In genomic region chr7:16416289-16417282, GRCh38 we compare ENCODE assay signal across 16 cellular contexts. TPM values are rescaled to one million over a fixed set of nuclear protein-coding genes. Genes with fewer than 3 reads are reported as not detected.
DNase-seq lines count a peak whose midpoint lies in the region; ATAC-seq, FAIRE-seq and TF ChIP-seq lines count a peak whose summit lies in the region.
"Had no signal": no experiment of that assay in that cellular context is flagged by ENCODE, and none has a peak within 500 bp of the region (broad histone marks: within the 10 kb centered on the region; RNA-seq: fewer than 3 reads in every experiment).

No MANE protein-coding gene starts in this region.

- WGBS in thyroid gland, 2 donors: 58 to 65% methylated on average over 7 of the region's 7 CpGs

- intact Hi-C loops in thyroid gland (cut with DNase I): no loop called here

- no peaks in the 10 kb centered on the region for H3K9me3 ChIP-seq in thyroid gland
- H3K9me3 ChIP-seq: tibial artery had no signal

- no peaks in the 10 kb centered on the region for H3K27me3 Mint-ChIP-seq in activated CD4-positive, alpha-beta T cell treated with anti-CD3 and anti-CD28 coated beads, Interleukin-2, amount 10 ng/mL, durations not matched to agents 7 days and 5 days
- no peaks in the 10 kb centered on the region for H3K27me3 Mint-ChIP-seq in natural killer cell treated with Interleukin-12 subunit alpha and Interleukin-12 subunit beta and Interleukin-15 and Interleukin-18, amount 100 ng/mL, for 72 hours

- DNase-seq in activated CD4-positive, alpha-beta T cell treated with anti-CD3 and anti-CD28 coated beads, Interleukin-2, amount 10 ng/mL, durations not matched to agents 7 days and 5 days: no peak
- DNase-seq in activated CD4-positive, alpha-beta T cell treated with anti-CD3 and anti-CD28 coated beads for 1 hour: no peak
- DNase-seq in SW 1271 (lab: John Stamatoyannopoulos, UW) (peak; percentile 7 to 26), erythroblast (lab: John Stamatoyannopoulos, UW) (peak; percentile 3 to 5), thyroid gland (peak; percentile 38 to 56), GM19239 (ENCODE audit: insufficient read length, low spot score) (no peak), hepatic stellate cell (ENCODE audit: low spot score) (no peak)
- no peak for DNase-seq in natural killer cell treated with Interleukin-12 subunit alpha and Interleukin-12 subunit beta and Interleukin-15 and Interleukin-18, amount 100 ng/mL, for 72 hours (ENCODE audit: low spot score)
- DNase-seq: activated CD8-positive, alpha-beta T cell treated with anti-CD3 and anti-CD28 coated beads, Interleukin-2, amount 10 ng/mL, durations not matched to agents 7 days and 5 days; effector CD4-positive, alpha-beta T cell; GDM1; NCI-H1105; tibial artery had no signal

- no peaks in the 10 kb centered on the region for H3K36me3 ChIP-seq in thyroid gland
- H3K36me3 ChIP-seq: tibial artery had no signal

- no peak for TF ChIP-seq POLR2A in erythroblast (IDR thresholded peaks at IDR 0.05; ENCODE audit: low read length)
- TF ChIP-seq POLR2A in thyroid gland (IDR thresholded peaks at IDR 0.05): no peak

- peak overlapping the region; percentile 26 for H3K27ac Mint-ChIP-seq in activated CD4-positive, alpha-beta T cell treated with anti-CD3 and anti-CD28 coated beads, Interleukin-2, amount 10 ng/mL, durations not matched to agents 7 days and 5 days
- H3K27ac Mint-ChIP-seq in natural killer cell treated with Interleukin-12 subunit alpha and Interleukin-12 subunit beta and Interleukin-15 and Interleukin-18, amount 100 ng/mL, for 72 hours: no peak overlapping the region
- H3K27ac Mint-ChIP-seq: activated CD8-positive, alpha-beta T cell treated with anti-CD3 and anti-CD28 coated beads, Interleukin-2, amount 10 ng/mL, durations not matched to agents 7 days and 5 days; activated naive CD4-positive, alpha-beta T cell treated with anti-CD3 and anti-CD28 coated beads, Interleukin-2, amount 50 U/mL, for 24 hours had no signal

- peaks cover 6 to 14% of the 10 kb centered on the region in 2 donors for H3K4me1 ChIP-seq in thyroid gland

- H3K4me3 ChIP-seq in thyroid gland (replicated peaks in 1 of 3): no peak overlapping the region
- H3K4me3 ChIP-seq: skin epidermis, tibial artery had no signal

- no peak for ATAC-seq in natural killer cell treated with Interleukin-12 subunit alpha and Interleukin-12 subunit beta and Interleukin-15 and Interleukin-18, amount 100 ng/mL, for 72 hours
- ATAC-seq: activated CD8-positive, alpha-beta T cell treated with anti-CD3 and anti-CD28 coated beads, Interleukin-2, amount 10 ng/mL, durations not matched to agents 7 days and 5 days had no signal

- H3K9me3 Mint-ChIP-seq in activated CD4-positive, alpha-beta T cell treated with anti-CD3 and anti-CD28 coated beads, Interleukin-2, amount 10 ng/mL, durations not matched to agents 7 days and 5 days: peaks cover 11% of the 10 kb centered on the region
- H3K9me3 Mint-ChIP-seq in natural killer cell treated with Interleukin-12 subunit alpha and Interleukin-12 subunit beta and Interleukin-15 and Interleukin-18, amount 100 ng/mL, for 72 hours: no peaks in the 10 kb centered on the region
- H3K9me3 Mint-ChIP-seq: activated naive CD4-positive, alpha-beta T cell treated with anti-CD3 and anti-CD28 coated beads, Interleukin-2, amount 50 U/mL, for 24 hours had no signal

- peaks cover 21% of the 10 kb centered on the region for H3K4me1 Mint-ChIP-seq in activated CD4-positive, alpha-beta T cell treated with anti-CD3 and anti-CD28 coated beads, Interleukin-2, amount 10 ng/mL, durations not matched to agents 7 days and 5 days
- H3K4me1 Mint-ChIP-seq in natural killer cell treated with Interleukin-12 subunit alpha and Interleukin-12 subunit beta and Interleukin-15 and Interleukin-18, amount 100 ng/mL, for 72 hours (ENCODE audit: low read depth in 2 of 2): peaks cover 13 to 20% of the 10 kb centered on the region in 2 donors

- H3K36me3 Mint-ChIP-seq in activated CD4-positive, alpha-beta T cell treated with anti-CD3 and anti-CD28 coated beads, Interleukin-2, amount 10 ng/mL, durations not matched to agents 7 days and 5 days (ENCODE audit: low read depth): peaks cover 5% of the 10 kb centered on the region
- H3K36me3 Mint-ChIP-seq in natural killer cell treated with Interleukin-12 subunit alpha and Interleukin-12 subunit beta and Interleukin-15 and Interleukin-18, amount 100 ng/mL, for 72 hours: no peaks in the 10 kb centered on the region
- H3K36me3 Mint-ChIP-seq: activated naive CD4-positive, alpha-beta T cell treated with anti-CD3 and anti-CD28 coated beads, Interleukin-2, amount 50 U/mL, for 24 hours had no signal

- no peaks in the 10 kb centered on the region for H3K27me3 ChIP-seq in thyroid gland
- H3K27me3 ChIP-seq: tibial artery had no signal

- no peak for TF ChIP-seq CTCF in thyroid gland (IDR thresholded peaks at IDR 0.05)

- POLR2A ChIA-PET in activated CD4-positive, alpha-beta T cell treated with anti-CD3 and anti-CD28 coated beads, Interleukin-2, amount 10 ng/mL, durations not matched to agents 7 days and 5 days (lab: Charles Lee): no interaction called here

- no peak overlapping the region for H3K27ac ChIP-seq in thyroid gland
- H3K27ac ChIP-seq: tibial artery had no signal

- H3K4me3 Mint-ChIP-seq in activated CD4-positive, alpha-beta T cell treated with anti-CD3 and anti-CD28 coated beads, Interleukin-2, amount 10 ng/mL, durations not matched to agents 7 days and 5 days: no peak overlapping the region
- no peak overlapping the region for H3K4me3 Mint-ChIP-seq in natural killer cell treated with Interleukin-12 subunit alpha and Interleukin-12 subunit beta and Interleukin-15 and Interleukin-18, amount 100 ng/mL, for 72 hours
- H3K4me3 Mint-ChIP-seq: activated CD8-positive, alpha-beta T cell treated with anti-CD3 and anti-CD28 coated beads, Interleukin-2, amount 10 ng/mL, durations not matched to agents 7 days and 5 days; activated naive CD4-positive, alpha-beta T cell treated with anti-CD3 and anti-CD28 coated beads, Interleukin-2, amount 50 U/mL, for 24 hours had no signal

- no peak for FAIRE-seq in GM19239 (lab: Jason Lieb, UNC)

- CTCF ChIA-PET in activated CD4-positive, alpha-beta T cell treated with anti-CD3 and anti-CD28 coated beads, Interleukin-2, amount 10 ng/mL, durations not matched to agents 7 days and 5 days (lab: Charles Lee): interaction anchor here (0.7 kb wide), 1 partner anchor 76 kb away, joined by 3 read pairs; no protein-coding TSS in a partner anchor

RNA-seq across cellular contexts. Expression of gene CRPPA, which starts 4.8 kb away (rescaled TPM):
- under 1 TPM; 0.58 to 0.60 TPM for total RNA-seq in activated CD4-positive, alpha-beta T cell treated with anti-CD3 and anti-CD28 coated beads, Interleukin-2, amount 10 ng/mL, durations not matched to agents 7 days and 5 days
- total RNA-seq in thyroid gland: 1 to 10 TPM; 1.5 to 4.0 (median 2.8) TPM
- 1 to 10 TPM; 1.7 to 2.1 TPM for total RNA-seq in natural killer cell treated with Interleukin-12 subunit alpha and Interleukin-12 subunit beta and Interleukin-15 and Interleukin-18, amount 100 ng/mL, for 72 hours

RNA-seq across cellular contexts. Expression of gene SOSTDC1, which starts 49.0 kb away (rescaled TPM):
- total RNA-seq in activated CD4-positive, alpha-beta T cell treated with anti-CD3 and anti-CD28 coated beads, Interleukin-2, amount 10 ng/mL, durations not matched to agents 7 days and 5 days: not detected
- total RNA-seq in thyroid gland: 1 to 10 TPM in 3 of 4 donors, not detected in 1; 1.1 to 4.6 (median 2.7) TPM
- not detected for total RNA-seq in natural killer cell treated with Interleukin-12 subunit alpha and Interleukin-12 subunit beta and Interleukin-15 and Interleukin-18, amount 100 ng/mL, for 72 hours
- total RNA-seq: activated CD8-positive, alpha-beta T cell treated with anti-CD3 and anti-CD28 coated beads, Interleukin-2, amount 10 ng/mL, durations not matched to agents 7 days and 5 days; T-helper 1 cell treated with Interleukin-12 subunit alpha and Interleukin-12 subunit beta and Interleukin-4 antibody, amounts not matched to agents 30 ng/mL and 1 ng/mL, for 36 hours had no signal

Comparison
In these comparisons a context has a peak if more than half of its experiments do, and no peak if none do; other contexts are left out.
1. DNase-seq: peak in SW 1271 (2 of 2), erythroblast (2 of 2) and thyroid gland (2 of 2); none in activated CD4-positive, alpha-beta T cell treated with anti-CD3 and anti-CD28 coated beads, Interleukin-2, amount 10 ng/mL, durations not matched to agents 7 days and 5 days (single experiment), activated CD4-positive, alpha-beta T cell treated with anti-CD3 and anti-CD28 coated beads for 1 hour (single experiment), GM19239 (single experiment), hepatic stellate cell (single experiment) and natural killer cell treated with Interleukin-12 subunit alpha and Interleukin-12 subunit beta and Interleukin-15 and Interleukin-18, amount 100 ng/mL, for 72 hours (single experiment).